In genomic region chr11:120335596-120335927, GRCh38 we compare ENCODE assay signal across 8 cellular contexts. TPM values are rescaled to one million over a fixed set of nuclear protein-coding genes. Genes with fewer than 3 reads are reported as not detected.
DNase-seq lines count a peak whose midpoint lies in the region; ATAC-seq, FAIRE-seq and TF ChIP-seq lines count a peak whose summit lies in the region.

No MANE protein-coding gene starts in this region.

- H3K4me1 Mint-ChIP-seq in GM23338: peaks cover 27% of the 10 kb centered on the region

- no peaks in the 10 kb centered on the region for H3K9me3 Mint-ChIP-seq in GM23338

- H3K36me3 ChIP-seq in GM23338 (ENCODE audit: insufficient read depth): no peaks in the 10 kb centered on the region
- no peaks in the 10 kb centered on the region for H3K36me3 ChIP-seq in body of pancreas (replicated peaks in 1 of 2; ENCODE audit: insufficient read depth in 1 of 2, low read depth in 2 of 2)
- no peaks in the 10 kb centered on the region for H3K36me3 ChIP-seq in testis (ENCODE audit: low read depth, missing control alignments)

- H3K79me2 ChIP-seq in GM23338 (replicated peaks; ENCODE audit: insufficient read depth): peaks cover 37% of the 10 kb centered on the region

- intact Hi-C loops in body of pancreas (cut with DNase I): no loop called here
- intact Hi-C loops in testis (cut with DNase I; ENCODE audit: low total_unique reads): no loop called here

- peak overlapping the region; percentile 91 for H3K4me3 ChIP-seq in GM23338
- peak overlapping the region; percentile 9 to 32 for H3K4me3 ChIP-seq in body of pancreas
- peak overlapping the region; percentile 92 for H3K4me3 ChIP-seq in testis

- DNase-seq in GM12892 (ENCODE audit: insufficient read length) (peak; percentile 46), GM23338 (ENCODE audit: low spot score) (peak; percentile 57), NCI-H69 (lab: John Stamatoyannopoulos, UW) (peak; percentile 84), body of pancreas (peak in 3 of 4 donors; percentile 47 to 68 (median 48)), left lobe of liver (ENCODE audit: low spot score) (no peak), testis (no peak), T1000 (lab: John Stamatoyannopoulos, UW) (no peak), NOMO-1 (lab: John Stamatoyannopoulos, UW; ENCODE audit: unreplicated experiment in 2 of 2) (no peak)

- H3K27ac ChIP-seq in GM23338 (ENCODE audit: low read depth) (peak overlapping the region; percentile 68; the same call in 1 of the 2 replicates), body of pancreas (peak overlapping the region; percentile 89 to 96 (median 95)), testis (peak overlapping the region; percentile 73 to 97)

- H3K9me2 ChIP-seq in GM23338 (ENCODE audit: insufficient read depth): no peaks in the 10 kb centered on the region

- FAIRE-seq in GM12892 (lab: Jason Lieb, UNC): no peak

- peaks cover 4% of the 10 kb centered on the region for H3K27me3 Mint-ChIP-seq in GM23338 (ENCODE audit: insufficient read depth, low read depth, poor library complexity)

- H3K4me1 ChIP-seq in GM23338 (ENCODE audit: insufficient read depth): peaks cover 29% of the 10 kb centered on the region
- peaks cover 51% of the 10 kb centered on the region for H3K4me1 ChIP-seq in body of pancreas
- H3K4me1 ChIP-seq in testis: peaks cover 24% of the 10 kb centered on the region

- peak overlapping the region; percentile 74 for H3K4me2 ChIP-seq in GM23338

- TF ChIP-seq POLR2A in GM12892 (IDR thresholded peaks at IDR 0.05; ENCODE audit: low read depth, low read length) (no peak), body of pancreas (IDR thresholded peaks at IDR 0.05) (peak in 2 of 3 donors; percentile 59 to 61), testis (IDR thresholded peaks at IDR 0.05) (no peak)

- no peak for TF ChIP-seq CTCF in GM23338 (conservative IDR thresholded peaks at IDR 0.05; ENCODE audit: low read depth in 2 of 2)
- no peak for TF ChIP-seq CTCF in body of pancreas (IDR thresholded peaks at IDR 0.05)
- TF ChIP-seq CTCF in testis (IDR thresholded peaks at IDR 0.05): no peak

- WGBS in body of pancreas, 2 donors: 0 to 1% methylated on average over 11 to 18 of the region's 18 CpGs
- 0% methylated on average over 18 of the region's 18 CpGs for WGBS in testis, 2 donors

- peak overlapping the region; percentile 96 for H2AFZ ChIP-seq in GM23338

- no peak overlapping the region for H3K27ac Mint-ChIP-seq in GM23338

- H3K4me3 Mint-ChIP-seq in GM23338: peak overlapping the region; percentile 72

- H3K36me3 Mint-ChIP-seq in GM23338 (ENCODE audit: low read depth): no peaks in the 10 kb centered on the region

- H3K27me3 ChIP-seq in GM23338 (ENCODE audit: insufficient read depth): no peaks in the 10 kb centered on the region
- H3K27me3 ChIP-seq in body of pancreas: no peaks in the 10 kb centered on the region
- no peaks in the 10 kb centered on the region for H3K27me3 ChIP-seq in testis

- 0 out of 2 replicates have a peak, but pooled peaks cover under 1% of the 10 kb centered on the region for H4K20me1 ChIP-seq in GM23338 (replicated peaks; ENCODE audit: insufficient read depth)

- H3K9me3 ChIP-seq in body of pancreas: no peaks in the 10 kb centered on the region
- H3K9me3 ChIP-seq in testis: no peaks in the 10 kb centered on the region

- peak; percentile 40 for ATAC-seq in GM23338
- ATAC-seq in body of pancreas: peak; percentile 47
- peak; percentile 36 for ATAC-seq in left lobe of liver

- H3F3A ChIP-seq in GM23338 (replicated peaks; ENCODE audit: low read depth): no peaks in the 10 kb centered on the region

TF ChIP-seq in GM23338, 12 proteins besides CTCF, POLR2A, EP300 and RAD21 (continues in another document):
- no peak for TF ChIP-seq EZH2phosphoT487 (IDR thresholded peaks at IDR 0.05; ENCODE audit: unreplicated experiment)
- no peak for TF ChIP-seq ZNF331 (CRISPR knock-in tag; IDR thresholded peaks at IDR 0.05; ENCODE audit: low read depth)
- no peak for TF ChIP-seq CREB1 (CRISPR knock-in tag; IDR thresholded peaks at IDR 0.05; ENCODE audit: low read depth)
- no peak for TF ChIP-seq STAT1 (IDR thresholded peaks at IDR 0.05; ENCODE audit: unreplicated experiment)
- TF ChIP-seq POLR2AphosphoS5 (IDR thresholded peaks at IDR 0.05; ENCODE audit: low read depth): no peak
- no peak for TF ChIP-seq JUNB (IDR thresholded peaks at IDR 0.05; ENCODE audit: unreplicated experiment)
- no peak for TF ChIP-seq ZNF462 (CRISPR knock-in tag; IDR thresholded peaks at IDR 0.05)
- TF ChIP-seq NANOG (IDR thresholded peaks at IDR 0.05; ENCODE audit: borderline replicate concordance): no peak
- no peak for TF ChIP-seq ZNF114 (CRISPR knock-in tag; IDR thresholded peaks at IDR 0.05)
- no peak for TF ChIP-seq EZH2 (IDR thresholded peaks at IDR 0.05; ENCODE audit: low read depth, unreplicated experiment)

RNA-seq across cellular contexts. Expression of gene ARHGEF12, which starts 0.7 kb away (rescaled TPM):
- 11.9 TPM for polyA plus RNA-seq in GM12892 (2012; ENCODE audit: missing spikeins)
- total RNA-seq in GM23338 (2014; rRNA removed; shearing (Covaris generic)): 35.4 and 38.9 TPM in 2 replicates
- polyA plus RNA-seq in GM23338 (2016; fragmentation: Nextera tagmentation; extraction: Ambion mirVana) (8.5 and 9.0 TPM in 2 replicates), testis (ENCODE audit: insufficient read depth, low read depth, low replicate concordance) (26.6 TPM)
- total RNA-seq in body of pancreas (10 to 100 TPM; 46.5 to 71.1 TPM), left lobe of liver (68.7 TPM), testis (10 to 100 TPM; 72.7 to 74.1 TPM)

RNA-seq across cellular contexts. Expression of gene TLCD5, which starts 10.5 kb away (rescaled TPM):
- 1.8 TPM for polyA plus RNA-seq in GM12892 (2012; ENCODE audit: missing spikeins)
- 8.5 and 10.0 TPM in 2 replicates for total RNA-seq in GM23338 (2014; rRNA removed; shearing (Covaris generic))
- polyA plus RNA-seq in GM23338 (2016; fragmentation: Nextera tagmentation; extraction: Ambion mirVana) (4.9 and 5.2 TPM in 2 replicates), testis (ENCODE audit: insufficient read depth, low read depth, low replicate concordance) (7.9 TPM)
- total RNA-seq in body of pancreas (1 to 10 TPM; 3.0 to 3.1 TPM), left lobe of liver (0.23 TPM), testis (10 to 100 TPM; 12.6 to 14.0 TPM)

Comparison
In these comparisons a context has a peak if more than half of its experiments do, and no peak if none do; other contexts are left out.
1. DNase-seq: peak in GM12892 (single experiment), GM23338 (single experiment), NCI-H69 (single experiment) and body of pancreas (3 of 4); none in left lobe of liver (single experiment), testis (single experiment), T1000 (single experiment) and NOMO-1 (0 of 2).
2. POLR2A ChIP-seq: peak in body of pancreas (2 of 3); none in GM12892 (single experiment) and testis (single experiment).
3. H3K4me3 ChIP-seq: peak in every context shown above with its lines; median percentile 92 in testis; 91 in GM23338; 20 in body of pancreas.
4. Peak in every context shown above with its lines, with median percentiles within 50 percentile points of each other: ATAC-seq and H3K27ac ChIP-seq.